9 cellular contexts compared by ENCODE assay signal in genomic region chr9:93183663-93184438, GRCh38. TPM values are rescaled to one million over a fixed set of nuclear protein-coding genes. Genes with fewer than 3 reads are reported as not detected.
A peak's percentile ranks its signal among the peaks of the same experiment; 100 is the strongest.
DNase-seq lines count a peak whose midpoint lies in the region; ATAC-seq, FAIRE-seq and TF ChIP-seq lines count a peak whose summit lies in the region.
"Had no signal": no experiment of that assay in that cellular context is flagged by ENCODE, and none has a peak within 500 bp of the region (broad histone marks: within the 10 kb centered on the region; RNA-seq: fewer than 3 reads in every experiment).

Gene WNK2, plus strand, starts transcription at chr9:93184139. Its CDS starts 791 bp downstream, at chr9:93184930.

- 0 to 1% methylated on average over 55 to 85 of the region's 85 CpGs for WGBS in pancreas, 2 donors

- H3K27me3 ChIP-seq in pancreas = no peaks in the 10 kb centered on the region

- DNase-seq in GM10248 (ENCODE audit: extremely low spot score) (peak; percentile 58), NCI-H345 (lab: John Stamatoyannopoulos, UW) (peak; percentile 53), head of caudate nucleus (peak in 31 of 42 donors; percentile 19 to 78 (median 61)), pancreas (peak in 5 of 6 donors; percentile 58 to 85 (median 77))
- peak; percentile 77 for DNase-seq in activated effector memory CD4-positive, alpha-beta T cell treated with anti-CD3 and anti-CD28 coated beads, Interleukin-2, amount 50 U/mL, for 16 hours

- no peaks in the 10 kb centered on the region for H3K9me3 ChIP-seq in pancreas

- POLR2A ChIA-PET in GM10248 (lab: Yijun Ruan, JAX) = no interaction called here

- ATAC-seq in pancreas = peak; percentile 70 to 83 (median 76)
- no peak for ATAC-seq in GM19467 (IDR thresholded peaks at IDR 0.05; ENCODE audit: unreplicated experiment)
- no peak for ATAC-seq in HG02610 (IDR thresholded peaks at IDR 0.05; ENCODE audit: unreplicated experiment)
- ATAC-seq in HG03378 (IDR thresholded peaks at IDR 0.05; ENCODE audit: unreplicated experiment) = no peak

- TF ChIP-seq CTCF in GM10248 (IDR thresholded peaks at IDR 0.05; ENCODE audit: control extremely low read depth, extremely low read depth, low read depth, missing control alignments) (no peak), pancreas (IDR thresholded peaks at IDR 0.05) (no peak)

- H3K27ac ChIP-seq in pancreas = peak within 1 kb of the TSS; percentile 35 to 85 (median 74)

- FAIRE-seq in pancreas (lab: Jason Lieb, UNC) = no peak

- H3K4me3 ChIP-seq in pancreas = peak within 1 kb of the TSS; percentile 59 to 76 (median 66)

- intact Hi-C loops in head of caudate nucleus (cut with DNase I) = loop anchor here (10.0 kb wide), 1 partner anchor 111 kb away; no protein-coding TSS in a partner anchor
- intact Hi-C loops in pancreas (cut with DNase I) = loop anchor here in 1 of 3 donors (10.0 kb wide), 1 partner anchor 121 kb away; no protein-coding TSS in a partner anchor

- CTCF ChIA-PET in GM10248 (lab: Yijun Ruan, JAX) = no interaction called here

- no peaks in the 10 kb centered on the region for H3K36me3 ChIP-seq in pancreas

- peaks cover 13 to 28% (median 23%) of the 10 kb centered on the region in 3 donors for H3K4me1 ChIP-seq in pancreas

RNA-seq across cellular contexts. Expression of gene WNK2, which starts in this region (rescaled TPM):
- 100 to 1,000 TPM in 1 of 6 donors, 10 to 100 TPM in 5; 53.5 to 114 (median 89.4) TPM for total RNA-seq in pancreas
- polyA plus RNA-seq in pancreas = 100 to 1,000 TPM in 1 of 2 donors, 10 to 100 TPM in 1; 77.4 to 121 TPM
- total RNA-seq: HT1080 had no signal

Comparison
In these comparisons a context has a peak if more than half of its experiments do, and no peak if none do; other contexts are left out.
1. ATAC-seq: peak in pancreas (4 of 4); none in GM19467 (single experiment), HG02610 (single experiment) and HG03378 (single experiment).
2. Peak in every context shown above with its lines, with median percentiles within 50 percentile points of each other: DNase-seq.